Comparison of ENCODE assay signal across 9 cellular contexts in genomic region chr11:72741849-72742521, GRCh38. TPM values are rescaled to one million over a fixed set of nuclear protein-coding genes. Genes with fewer than 3 reads are reported as not detected.
DNase-seq lines count a peak whose midpoint lies in the region; ATAC-seq and TF ChIP-seq lines count a peak whose summit lies in the region.
"Had no signal": no experiment of that assay in that cellular context is flagged by ENCODE, and none has a peak within 500 bp of the region (broad histone marks: within the 10 kb centered on the region; RNA-seq: fewer than 3 reads in every experiment).

No MANE protein-coding gene starts in this region.

- H3K9me3 ChIP-seq in gastroesophageal sphincter, result no peaks in the 10 kb centered on the region
- no peaks in the 10 kb centered on the region for H3K9me3 ChIP-seq in psoas muscle

- intact Hi-C loops in psoas muscle (cut with DNase I), result no loop called here

- H3K27ac ChIP-seq in HL-60 (replicated peaks) (peak overlapping the region; percentile 59), gastroesophageal sphincter (peak overlapping the region in 3 of 4 donors; percentile 5 to 57 (median 51)), psoas muscle (peak overlapping the region; percentile 36)

- no peaks in the 10 kb centered on the region for H3K36me3 ChIP-seq in gastroesophageal sphincter
- no peaks in the 10 kb centered on the region for H3K36me3 ChIP-seq in psoas muscle (ENCODE audit: insufficient read depth in 1 of 2, low read depth in 1 of 2)

- TF ChIP-seq CTCF in HL-60 (IDR thresholded peaks at IDR 0.05; ENCODE audit: insufficient read depth, low read length) (no peak), gastroesophageal sphincter (IDR thresholded peaks at IDR 0.05) (no peak), psoas muscle (IDR thresholded peaks at IDR 0.05) (no peak)

- no peak for TF ChIP-seq POLR2A in gastroesophageal sphincter (IDR thresholded peaks at IDR 0.05)

- no peaks in the 10 kb centered on the region for H3K27me3 ChIP-seq in HL-60 (ENCODE audit: insufficient read depth, poor library complexity, severe bottlenecking)
- H3K27me3 ChIP-seq in gastroesophageal sphincter, result no peaks in the 10 kb centered on the region
- H3K27me3 ChIP-seq in psoas muscle (ENCODE audit: insufficient read depth in 3 of 3, low read length in 2 of 3), result no peaks in the 10 kb centered on the region

- H3K4me3 ChIP-seq in HL-60 (replicated peaks; ENCODE audit: insufficient read depth, low read length) (no peak overlapping the region), gastroesophageal sphincter (no peak overlapping the region), psoas muscle (no peak overlapping the region)

- H3K4me1 ChIP-seq in gastroesophageal sphincter (peaks cover 0 to 86% (median 38%) of the 10 kb centered on the region in 3 donors), psoas muscle (peaks cover 10% of the 10 kb centered on the region)

- DNase-seq in HL-60 (ENCODE audit: low read depth in 1 of 2, low spot score in 1 of 2) (peak in 1 of 2 experiments; percentile 62), OCI-M1 (lab: John Stamatoyannopoulos, UW) (peak; percentile 86), psoas muscle (peak in 1 of 2 donors; percentile 43), NCI-H524 treated with DMSO at 0.1 percent for 48 hours (lab: John Stamatoyannopoulos, UW) (no peak), epidermal melanocyte (ENCODE audit: insufficient read length, low spot score) (no peak)
- DNase-seq: NCI-H1417 treated with DMSO at 0.1 percent for 48 hours had no signal

- no peak for TF ChIP-seq EP300 in gastroesophageal sphincter (IDR thresholded peaks at IDR 0.05)

- peak; percentile 32 for ATAC-seq in gastroesophageal sphincter
- ATAC-seq in psoas muscle, result peak; percentile 15 to 61 (median 50)
- ATAC-seq in HG03354 (IDR thresholded peaks at IDR 0.05; ENCODE audit: poor library complexity, severe bottlenecking, unreplicated experiment), result no peak
- no peak for ATAC-seq in HG03432 (IDR thresholded peaks at IDR 0.05; ENCODE audit: unreplicated experiment)

- 47 to 73% methylated on average over 3 of the region's 7 CpGs for WGBS in gastroesophageal sphincter (ENCODE audit: low coverage in 1 of 2), 2 donors
- WGBS in psoas muscle, 3 donors, result 65 to 67% (median 66%) methylated on average over 7 of the region's 7 CpGs

RNA-seq across cellular contexts. Expression of gene ARAP1, which starts 10.2 kb away (rescaled TPM):
- total RNA-seq in gastroesophageal sphincter (100 to 1,000 TPM in 2 of 4 donors, 10 to 100 TPM in 2; 72.4 to 125 (median 95.1) TPM), psoas muscle (10 to 100 TPM; 16.0 to 27.5 (median 18.9) TPM)
- 10 to 100 TPM; 16.8 to 19.8 (median 17.5) TPM for polyA plus RNA-seq in psoas muscle

RNA-seq across cellular contexts. Expression of gene STARD10, which starts 51.9 kb away (rescaled TPM):
- 10 to 100 TPM; 35.8 to 56.6 (median 45.0) TPM for total RNA-seq in gastroesophageal sphincter
- 10 to 100 TPM; 47.3 to 70.7 (median 57.7) TPM for total RNA-seq in psoas muscle
- polyA plus RNA-seq in psoas muscle, result 10 to 100 TPM; 18.6 to 99.9 (median 57.3) TPM

Comparison
In these comparisons a context has a peak if more than half of its experiments do, and no peak if none do; other contexts are left out.
1. ATAC-seq: peak in gastroesophageal sphincter (single experiment) and psoas muscle (4 of 4); none in HG03354 (single experiment) and HG03432 (single experiment).
2. Peak in every context shown above with its lines, with median percentiles within 50 percentile points of each other: H3K27ac ChIP-seq.